In the genomic region with DNA sequence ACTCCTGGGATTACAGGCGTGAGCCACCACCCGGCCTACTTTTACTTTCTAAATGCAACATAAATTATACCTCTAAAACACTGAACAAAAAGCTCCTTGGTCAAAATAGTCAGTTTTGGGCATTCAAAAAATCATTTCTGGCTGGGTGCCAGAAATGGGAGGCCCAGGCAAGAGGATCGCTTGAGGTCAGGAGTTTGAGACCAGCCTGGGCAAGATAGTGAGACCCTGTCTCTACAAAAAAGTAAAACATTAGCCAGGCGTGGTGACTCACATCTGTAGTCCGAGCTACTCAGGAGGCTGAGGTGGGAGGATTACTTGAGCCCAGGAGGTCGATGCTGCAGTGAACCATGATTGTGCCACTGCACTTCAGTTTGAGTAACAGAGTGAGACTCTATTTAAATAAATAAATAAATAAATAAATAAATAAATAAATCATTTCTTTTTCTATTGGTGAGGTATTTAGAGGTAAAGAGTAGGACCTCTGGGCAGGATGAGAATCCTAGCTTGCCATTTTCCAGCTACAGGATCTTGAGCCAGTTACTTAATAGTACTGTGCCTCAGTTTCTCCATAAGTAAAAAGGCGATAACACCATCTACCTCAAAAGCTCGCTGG, we compare ENCODE assay signal across 26 cellular contexts.
"Had no signal": no experiment of that assay in that cellular context is flagged by ENCODE, and none has a peak within 500 bp of the region (broad histone marks: within the 10 kb centered on the region; RNA-seq: fewer than 3 reads in every experiment).

No MANE protein-coding gene starts in this region.

- H3K4me3 Mint-ChIP-seq: mesothelial cell of epicardium; naive B cell; natural killer cell; stimulated activated naive B cell treated with anti-CD40 and anti-IgM and Interleukin-4, amounts not matched to agents 10 μg/mL and 1 μg/mL and 100 μg/mL, for 72 hours had no signal

- H3K36me3 Mint-ChIP-seq: mesothelial cell of epicardium; naive B cell; natural killer cell; stimulated activated naive B cell treated with anti-CD40 and anti-IgM and Interleukin-4, amounts not matched to agents 10 μg/mL and 1 μg/mL and 100 μg/mL, for 72 hours had no signal

- H3K9me3 ChIP-seq: left lung, lower lobe of right lung, ovary, right atrium auricular region, stomach, testis, tibial artery, upper lobe of left lung, vagina had no signal

- H3K27me3 Mint-ChIP-seq: progenitor cell of endocrine pancreas; stimulated activated naive B cell treated with anti-CD40 and anti-IgM and Interleukin-4, amounts not matched to agents 10 μg/mL and 1 μg/mL and 100 μg/mL, for 72 hours had no signal

- H3K27ac ChIP-seq: left lung, lower lobe of right lung, ovary, right atrium auricular region, skin epidermis, stomach, testis, tibial artery, upper lobe of left lung, vagina had no signal

- H3K27me3 ChIP-seq: left lung, ovary, right atrium auricular region, stomach, testis, upper lobe of left lung, vagina had no signal

- H3K27ac Mint-ChIP-seq: mesothelial cell of epicardium; naive B cell; natural killer cell; progenitor cell of endocrine pancreas; stimulated activated naive B cell treated with anti-CD40 and anti-IgM and Interleukin-4, amounts not matched to agents 10 μg/mL and 1 μg/mL and 100 μg/mL, for 72 hours had no signal

- DNase-seq: kidney glomerular epithelial cell; left colon; left lung; lower lobe of right lung; mammary epithelial cell; mesenchymal stem cell; naive B cell; natural killer cell; ovary; stimulated activated CD4-positive, alpha-beta T cell treated with anti-CD3 and anti-CD28 coated beads, Interleukin-12 subunit alpha, Interleukin-12 subunit beta, amount 100 ng/mL, for 4 hours; stimulated activated CD4-positive, alpha-beta T cell treated with anti-CD3 and anti-CD28 coated beads, Interleukin-15, amount 100 ng/mL, for 24 hours; stimulated activated CD4-positive, alpha-beta T cell treated with anti-CD3 and anti-CD28 coated beads, Interleukin-2, amount 100 ng/mL, for 24 hours; stimulated activated CD4-positive, alpha-beta T cell treated with anti-CD3 and anti-CD28 coated beads, Interleukin-4, amount 100 ng/mL, for 1 hour; stimulated activated naive B cell treated with anti-CD40 and anti-IgM and Interleukin-4, amounts not matched to agents 10 μg/mL and 1 μg/mL and 100 μg/mL, for 72 hours; stimulated activated naive CD8-positive, alpha-beta T cell treated with anti-CD3 and anti-CD28 coated beads, Interleukin-15, Interleukin-2, amounts not matched to agents 100 U/mL and 50 U/mL, for 24 hours; stomach; testis; tibial artery; upper lobe of left lung had no signal

- H3K9me3 Mint-ChIP-seq: mesothelial cell of epicardium; naive B cell; natural killer cell; stimulated activated naive B cell treated with anti-CD40 and anti-IgM and Interleukin-4, amounts not matched to agents 10 μg/mL and 1 μg/mL and 100 μg/mL, for 72 hours had no signal

- H3K4me3 ChIP-seq: left lung, lower lobe of right lung, ovary, right atrium auricular region, skin epidermis, stomach, testis, tibial artery, upper lobe of left lung, vagina had no signal

- ATAC-seq: left colon; left lung; lower lobe of right lung; natural killer cell; sciatic nerve; stimulated activated naive B cell treated with anti-CD40 and anti-IgM and Interleukin-4, amounts not matched to agents 10 μg/mL and 1 μg/mL and 100 μg/mL, for 72 hours; stimulated activated naive CD8-positive, alpha-beta T cell treated with anti-CD3 and anti-CD28 coated beads, Interleukin-15, Interleukin-2, amounts not matched to agents 100 U/mL and 50 U/mL, for 24 hours had no signal

- H3K36me3 ChIP-seq: left lung, lower lobe of right lung, ovary, right atrium auricular region, stomach, tibial artery, upper lobe of left lung, vagina had no signal

- H3K4me1 Mint-ChIP-seq: naive B cell; natural killer cell; stimulated activated naive B cell treated with anti-CD40 and anti-IgM and Interleukin-4, amounts not matched to agents 10 μg/mL and 1 μg/mL and 100 μg/mL, for 72 hours had no signal

- FAIRE-seq: keratinocyte had no signal

- H3K4me1 ChIP-seq: left lung, lower lobe of right lung, right atrium auricular region, stomach, testis, tibial artery, upper lobe of left lung, vagina had no signal
